In the genomic region with DNA sequence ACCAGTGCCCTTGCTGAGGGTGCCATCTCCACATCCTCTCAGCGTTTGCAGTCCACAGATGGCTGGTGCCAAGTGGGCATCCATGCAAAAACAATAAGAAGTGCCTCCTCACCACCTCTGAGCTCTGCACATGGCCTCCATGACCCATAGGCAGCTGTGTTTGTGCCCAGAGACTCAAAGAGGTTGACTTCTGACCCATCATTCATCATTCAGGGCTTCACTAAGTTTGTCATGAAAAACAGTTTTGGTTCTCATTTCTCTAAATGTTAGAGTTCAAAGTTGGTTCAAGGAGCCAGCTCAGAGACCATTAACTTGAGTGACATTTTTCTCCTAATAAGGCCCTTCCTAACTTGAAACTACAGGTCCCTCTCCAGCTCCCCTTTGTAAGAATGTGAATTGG, we compare ENCODE assay signal across 1 cellular context.
TF ChIP-seq lines count a peak whose summit lies in the region.

No MANE protein-coding gene starts in this region.

TF ChIP-seq in GM12878, 131 proteins besides CTCF, POLR2A, EP300 and RAD21 (continued from another document):
- TF ChIP-seq, protein P1, sequence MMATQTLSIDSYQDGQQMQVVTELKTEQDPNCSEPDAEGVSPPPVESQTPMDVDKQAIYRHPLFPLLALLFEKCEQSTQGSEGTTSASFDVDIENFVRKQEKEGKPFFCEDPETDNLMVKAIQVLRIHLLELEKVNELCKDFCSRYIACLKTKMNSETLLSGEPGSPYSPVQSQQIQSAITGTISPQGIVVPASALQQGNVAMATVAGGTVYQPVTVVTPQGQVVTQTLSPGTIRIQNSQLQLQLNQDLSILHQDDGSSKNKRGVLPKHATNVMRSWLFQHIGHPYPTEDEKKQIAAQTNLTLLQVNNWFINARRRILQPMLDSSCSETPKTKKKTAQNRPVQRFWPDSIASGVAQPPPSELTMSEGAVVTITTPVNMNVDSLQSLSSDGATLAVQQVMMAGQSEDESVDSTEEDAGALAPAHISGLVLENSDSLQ (IDR thresholded peaks at IDR 0.05) = peak; percentile 42; the same call in 1 of the 2 replicates
- 0 out of 2 replicates have a peak, but pooled peaks have one; percentile 37 for TF ChIP-seq NR2C1 (IDR thresholded peaks at IDR 0.05)
- TF ChIP-seq DPF2 (IDR thresholded peaks at IDR 0.05) = 0 out of 2 replicates have a peak, but pooled peaks have one; percentile 30
